1 cellular context compared by ENCODE assay signal in the genomic region with DNA sequence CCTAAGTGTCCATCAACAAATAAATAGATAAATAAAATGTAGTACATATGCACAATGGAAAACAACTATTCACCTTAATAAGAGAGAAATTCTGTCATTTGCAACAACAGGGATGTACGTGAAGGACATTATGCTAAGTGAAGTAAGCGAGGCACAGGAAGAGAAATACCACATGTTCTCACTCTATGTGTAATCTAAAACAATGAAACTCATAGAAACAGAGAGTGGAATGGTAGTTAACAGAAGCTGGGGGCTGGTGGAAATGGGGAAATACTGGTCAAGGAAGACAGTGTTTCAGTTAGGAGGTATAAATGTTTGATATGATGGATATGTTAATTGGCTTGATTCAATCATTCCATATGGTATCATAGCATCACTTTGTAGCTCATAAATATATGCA.
TF ChIP-seq lines count a peak whose summit lies in the region.

No MANE protein-coding gene starts in this region.

TF ChIP-seq in WTC11, 78 proteins besides CTCF, POLR2A, EP300 and RAD21:
- TF ChIP-seq, protein P1, sequence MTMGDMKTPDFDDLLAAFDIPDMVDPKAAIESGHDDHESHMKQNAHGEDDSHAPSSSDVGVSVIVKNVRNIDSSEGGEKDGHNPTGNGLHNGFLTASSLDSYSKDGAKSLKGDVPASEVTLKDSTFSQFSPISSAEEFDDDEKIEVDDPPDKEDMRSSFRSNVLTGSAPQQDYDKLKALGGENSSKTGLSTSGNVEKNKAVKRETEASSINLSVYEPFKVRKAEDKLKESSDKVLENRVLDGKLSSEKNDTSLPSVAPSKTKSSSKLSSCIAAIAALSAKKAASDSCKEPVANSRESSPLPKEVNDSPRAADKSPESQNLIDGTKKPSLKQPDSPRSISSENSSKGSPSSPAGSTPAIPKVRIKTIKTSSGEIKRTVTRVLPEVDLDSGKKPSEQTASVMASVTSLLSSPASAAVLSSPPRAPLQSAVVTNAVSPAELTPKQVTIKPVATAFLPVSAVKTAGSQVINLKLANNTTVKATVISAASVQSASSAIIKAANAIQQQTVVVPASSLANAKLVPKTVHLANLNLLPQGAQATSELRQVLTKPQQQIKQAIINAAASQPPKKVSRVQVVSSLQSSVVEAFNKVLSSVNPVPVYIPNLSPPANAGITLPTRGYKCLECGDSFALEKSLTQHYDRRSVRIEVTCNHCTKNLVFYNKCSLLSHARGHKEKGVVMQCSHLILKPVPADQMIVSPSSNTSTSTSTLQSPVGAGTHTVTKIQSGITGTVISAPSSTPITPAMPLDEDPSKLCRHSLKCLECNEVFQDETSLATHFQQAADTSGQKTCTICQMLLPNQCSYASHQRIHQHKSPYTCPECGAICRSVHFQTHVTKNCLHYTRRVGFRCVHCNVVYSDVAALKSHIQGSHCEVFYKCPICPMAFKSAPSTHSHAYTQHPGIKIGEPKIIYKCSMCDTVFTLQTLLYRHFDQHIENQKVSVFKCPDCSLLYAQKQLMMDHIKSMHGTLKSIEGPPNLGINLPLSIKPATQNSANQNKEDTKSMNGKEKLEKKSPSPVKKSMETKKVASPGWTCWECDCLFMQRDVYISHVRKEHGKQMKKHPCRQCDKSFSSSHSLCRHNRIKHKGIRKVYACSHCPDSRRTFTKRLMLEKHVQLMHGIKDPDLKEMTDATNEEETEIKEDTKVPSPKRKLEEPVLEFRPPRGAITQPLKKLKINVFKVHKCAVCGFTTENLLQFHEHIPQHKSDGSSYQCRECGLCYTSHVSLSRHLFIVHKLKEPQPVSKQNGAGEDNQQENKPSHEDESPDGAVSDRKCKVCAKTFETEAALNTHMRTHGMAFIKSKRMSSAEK (CRISPR knock-in tag; IDR thresholded peaks at IDR 0.05; ENCODE audit: borderline replicate concordance), result no peak
- no peak for TF ChIP-seq GTF2I (CRISPR knock-in tag; conservative IDR thresholded peaks at IDR 0.05)
- TF ChIP-seq, protein P2, sequence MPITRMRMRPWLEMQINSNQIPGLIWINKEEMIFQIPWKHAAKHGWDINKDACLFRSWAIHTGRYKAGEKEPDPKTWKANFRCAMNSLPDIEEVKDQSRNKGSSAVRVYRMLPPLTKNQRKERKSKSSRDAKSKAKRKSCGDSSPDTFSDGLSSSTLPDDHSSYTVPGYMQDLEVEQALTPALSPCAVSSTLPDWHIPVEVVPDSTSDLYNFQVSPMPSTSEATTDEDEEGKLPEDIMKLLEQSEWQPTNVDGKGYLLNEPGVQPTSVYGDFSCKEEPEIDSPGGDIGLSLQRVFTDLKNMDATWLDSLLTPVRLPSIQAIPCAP (CRISPR knock-in tag; IDR thresholded peaks at IDR 0.05), result no peak
- no peak for TF ChIP-seq ATF1 (CRISPR knock-in tag; IDR thresholded peaks at IDR 0.05)
- TF ChIP-seq ZNF121 (CRISPR knock-in tag; IDR thresholded peaks at IDR 0.05), result no peak
- no peak for TF ChIP-seq ZNF416 (CRISPR knock-in tag; IDR thresholded peaks at IDR 0.05)
- TF ChIP-seq ZNF396 (CRISPR knock-in tag; IDR thresholded peaks at IDR 0.05; ENCODE audit: borderline replicate concordance), result no peak
- TF ChIP-seq, protein P3, sequence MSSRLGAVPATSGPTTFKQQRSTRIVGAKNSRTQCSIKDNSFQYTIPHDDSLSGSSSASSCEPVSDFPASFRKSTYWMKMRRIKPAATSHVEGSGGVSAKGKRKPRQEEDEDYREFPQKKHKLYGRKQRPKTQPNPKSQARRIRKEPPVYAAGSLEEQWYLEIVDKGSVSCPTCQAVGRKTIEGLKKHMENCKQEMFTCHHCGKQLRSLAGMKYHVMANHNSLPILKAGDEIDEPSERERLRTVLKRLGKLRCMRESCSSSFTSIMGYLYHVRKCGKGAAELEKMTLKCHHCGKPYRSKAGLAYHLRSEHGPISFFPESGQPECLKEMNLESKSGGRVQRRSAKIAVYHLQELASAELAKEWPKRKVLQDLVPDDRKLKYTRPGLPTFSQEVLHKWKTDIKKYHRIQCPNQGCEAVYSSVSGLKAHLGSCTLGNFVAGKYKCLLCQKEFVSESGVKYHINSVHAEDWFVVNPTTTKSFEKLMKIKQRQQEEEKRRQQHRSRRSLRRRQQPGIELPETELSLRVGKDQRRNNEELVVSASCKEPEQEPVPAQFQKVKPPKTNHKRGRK (CRISPR knock-in tag; IDR thresholded peaks at IDR 0.05; ENCODE audit: borderline replicate concordance), result no peak
- TF ChIP-seq NR3C1 (CRISPR knock-in tag; conservative IDR thresholded peaks at IDR 0.05; ENCODE audit: low read depth), result no peak
- TF ChIP-seq SP1 (CRISPR knock-in tag; conservative IDR thresholded peaks at IDR 0.05), result no peak
- no peak for TF ChIP-seq ZNF138 (CRISPR knock-in tag; conservative IDR thresholded peaks at IDR 0.05)
- TF ChIP-seq, protein P4, sequence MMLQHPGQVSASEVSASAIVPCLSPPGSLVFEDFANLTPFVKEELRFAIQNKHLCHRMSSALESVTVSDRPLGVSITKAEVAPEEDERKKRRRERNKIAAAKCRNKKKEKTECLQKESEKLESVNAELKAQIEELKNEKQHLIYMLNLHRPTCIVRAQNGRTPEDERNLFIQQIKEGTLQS (CRISPR knock-in tag; conservative IDR thresholded peaks at IDR 0.05), result no peak
- TF ChIP-seq NFYB (CRISPR knock-in tag; conservative IDR thresholded peaks at IDR 0.05; ENCODE audit: low read depth), result no peak
- TF ChIP-seq, protein P5, sequence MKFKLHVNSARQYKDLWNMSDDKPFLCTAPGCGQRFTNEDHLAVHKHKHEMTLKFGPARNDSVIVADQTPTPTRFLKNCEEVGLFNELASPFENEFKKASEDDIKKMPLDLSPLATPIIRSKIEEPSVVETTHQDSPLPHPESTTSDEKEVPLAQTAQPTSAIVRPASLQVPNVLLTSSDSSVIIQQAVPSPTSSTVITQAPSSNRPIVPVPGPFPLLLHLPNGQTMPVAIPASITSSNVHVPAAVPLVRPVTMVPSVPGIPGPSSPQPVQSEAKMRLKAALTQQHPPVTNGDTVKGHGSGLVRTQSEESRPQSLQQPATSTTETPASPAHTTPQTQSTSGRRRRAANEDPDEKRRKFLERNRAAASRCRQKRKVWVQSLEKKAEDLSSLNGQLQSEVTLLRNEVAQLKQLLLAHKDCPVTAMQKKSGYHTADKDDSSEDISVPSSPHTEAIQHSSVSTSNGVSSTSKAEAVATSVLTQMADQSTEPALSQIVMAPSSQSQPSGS (CRISPR knock-in tag; IDR thresholded peaks at IDR 0.05; ENCODE audit: borderline replicate concordance, low read depth), result no peak
- TF ChIP-seq ZNF671 (CRISPR knock-in tag; IDR thresholded peaks at IDR 0.05), result no peak
- no peak for TF ChIP-seq ZNF232 (CRISPR knock-in tag; IDR thresholded peaks at IDR 0.05)
- TF ChIP-seq ESRRA (CRISPR knock-in tag; IDR thresholded peaks at IDR 0.05; ENCODE audit: borderline replicate concordance), result no peak
